Comparison of ENCODE assay signal across 1 cellular context in the genomic region with DNA sequence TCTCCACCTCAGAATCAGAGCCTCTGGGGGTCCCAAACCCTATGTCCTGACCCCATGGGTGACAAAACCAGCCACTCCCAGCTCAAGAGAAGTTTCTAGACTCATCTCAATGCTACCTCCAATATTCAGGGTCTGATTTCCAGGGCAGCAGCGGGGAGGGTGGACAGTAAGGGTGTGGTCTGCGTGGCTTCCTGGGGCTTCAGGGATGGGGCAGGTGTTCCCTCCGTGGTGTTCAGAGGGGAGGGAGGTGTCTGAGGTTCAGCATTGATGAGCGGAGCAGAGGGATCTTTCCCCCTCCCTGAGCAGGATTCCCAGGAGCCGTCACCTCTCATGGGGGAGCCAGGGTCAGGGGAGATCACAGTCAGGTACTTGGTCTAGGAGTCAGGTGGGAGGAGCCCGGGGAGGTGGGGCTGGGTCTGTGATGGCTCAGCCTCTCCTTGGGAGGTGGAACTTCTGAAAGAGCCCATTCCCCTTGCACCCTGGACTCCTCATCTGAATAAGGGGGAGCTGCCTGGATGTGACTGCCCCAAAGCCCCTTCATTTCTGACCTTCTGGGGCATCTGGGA.
TF ChIP-seq lines count a peak whose summit lies in the region.

No MANE protein-coding gene starts in this region.

TF ChIP-seq in HCT116, 20 proteins besides CTCF, POLR2A, EP300 and RAD21 (continued from another document):
- TF ChIP-seq CEBPB (IDR thresholded peaks at IDR 0.05; ENCODE audit: low read depth) = no peak
